In the genomic region with DNA sequence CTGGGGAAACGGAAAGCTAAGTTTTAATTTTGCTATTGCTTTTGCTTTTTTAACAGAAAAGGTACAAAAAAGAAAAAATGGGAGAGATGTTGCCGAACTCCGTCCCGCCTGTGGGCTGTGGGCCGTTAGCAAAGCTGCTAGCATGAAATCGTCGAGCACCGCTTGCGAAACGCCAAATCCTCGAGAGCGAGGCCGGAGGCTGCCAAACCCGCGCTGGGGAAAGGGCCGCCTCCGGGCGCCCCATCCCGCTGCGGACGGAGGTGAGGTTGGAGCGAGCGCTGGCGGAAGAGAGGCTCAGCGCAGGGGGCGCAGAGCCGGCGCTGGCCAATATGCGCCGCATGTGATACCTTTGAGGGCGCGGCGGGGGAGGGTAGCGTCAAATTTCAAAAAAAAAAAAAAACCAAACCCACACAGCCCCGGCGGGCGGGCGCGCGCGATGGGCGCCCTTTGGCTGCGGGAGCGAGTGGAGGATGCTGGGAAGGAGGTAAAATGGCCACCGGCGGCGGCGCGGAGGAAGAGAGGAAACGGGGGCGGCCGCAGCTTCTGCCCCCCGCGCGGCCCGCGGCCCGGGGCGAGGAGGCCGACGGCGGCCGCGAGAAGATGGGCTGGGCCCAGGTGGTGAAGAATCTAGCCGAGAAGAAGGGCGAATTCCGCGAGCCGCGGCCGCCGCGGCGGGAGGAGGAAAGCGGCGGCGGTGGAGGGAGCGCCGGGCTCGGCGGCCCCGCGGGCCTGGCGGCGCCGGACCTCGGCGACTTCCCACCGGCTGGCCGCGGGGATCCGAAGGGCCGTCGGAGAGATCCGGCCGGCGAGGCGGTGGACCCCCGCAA, we compare ENCODE assay signal across 1 cellular context.
TF ChIP-seq lines count a peak whose summit lies in the region.

A gene with protein sequence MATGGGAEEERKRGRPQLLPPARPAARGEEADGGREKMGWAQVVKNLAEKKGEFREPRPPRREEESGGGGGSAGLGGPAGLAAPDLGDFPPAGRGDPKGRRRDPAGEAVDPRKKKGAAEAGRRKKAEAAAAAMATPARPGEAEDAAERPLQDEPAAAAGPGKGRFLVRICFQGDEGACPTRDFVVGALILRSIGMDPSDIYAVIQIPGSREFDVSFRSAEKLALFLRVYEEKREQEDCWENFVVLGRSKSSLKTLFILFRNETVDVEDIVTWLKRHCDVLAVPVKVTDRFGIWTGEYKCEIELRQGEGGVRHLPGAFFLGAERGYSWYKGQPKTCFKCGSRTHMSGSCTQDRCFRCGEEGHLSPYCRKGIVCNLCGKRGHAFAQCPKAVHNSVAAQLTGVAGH (plus strand): TSS at position 473 of the 827 bp plus-strand sequence. CDS start 17 bp downstream, at position 490.

TF ChIP-seq in IMR-90, 13 proteins besides CTCF, POLR2A, EP300 and RAD21 (continued from another document):
- TF ChIP-seq CHD1 (IDR thresholded peaks at IDR 0.05; ENCODE audit: low read depth, low read length) (no peak; the same call in 1 of the 2 replicates), RFX5 (IDR thresholded peaks at IDR 0.05; ENCODE audit: low read depth, low read length) (no peak; the same call in 1 of the 2 replicates), SMC3 (IDR thresholded peaks at IDR 0.05; ENCODE audit: low read depth, low read length) (no peak), RCOR1 (IDR thresholded peaks at IDR 0.05; ENCODE audit: insufficient replicate concordance, low read length) (peak; percentile 19)
- TF ChIP-seq, protein P1, sequence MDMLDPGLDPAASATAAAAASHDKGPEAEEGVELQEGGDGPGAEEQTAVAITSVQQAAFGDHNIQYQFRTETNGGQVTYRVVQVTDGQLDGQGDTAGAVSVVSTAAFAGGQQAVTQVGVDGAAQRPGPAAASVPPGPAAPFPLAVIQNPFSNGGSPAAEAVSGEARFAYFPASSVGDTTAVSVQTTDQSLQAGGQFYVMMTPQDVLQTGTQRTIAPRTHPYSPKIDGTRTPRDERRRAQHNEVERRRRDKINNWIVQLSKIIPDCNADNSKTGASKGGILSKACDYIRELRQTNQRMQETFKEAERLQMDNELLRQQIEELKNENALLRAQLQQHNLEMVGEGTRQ (IDR thresholded peaks at IDR 0.05; ENCODE audit: low read depth, low read length): peak; percentile 69
